15 cellular contexts compared by ENCODE assay signal in genomic region chr14:104443391-104444158, GRCh38.
DNase-seq lines count a peak whose midpoint lies in the region; ATAC-seq and TF ChIP-seq lines count a peak whose summit lies in the region.
"Had no signal": no experiment of that assay in that cellular context is flagged by ENCODE, and none has a peak within 500 bp of the region (broad histone marks: within the 10 kb centered on the region; RNA-seq: fewer than 3 reads in every experiment).

No MANE protein-coding gene starts in this region.

- peaks cover 33% of the 10 kb centered on the region for H3K27me3 Mint-ChIP-seq in activated naive CD4-positive, alpha-beta T cell treated with anti-CD3 and anti-CD28 coated beads, Interleukin-2, amount 10 ng/mL, durations not matched to agents 7 days and 5 days

- no peaks in the 10 kb centered on the region for H3K9me3 ChIP-seq in RWPE2 (ENCODE audit: severe bottlenecking)
- H3K9me3 ChIP-seq: pancreas had no signal

- H3K27ac Mint-ChIP-seq in activated naive CD4-positive, alpha-beta T cell treated with anti-CD3 and anti-CD28 coated beads, Interleukin-2, amount 10 ng/mL, durations not matched to agents 7 days and 5 days = no peak overlapping the region

- H3K4me1 Mint-ChIP-seq in activated naive CD4-positive, alpha-beta T cell treated with anti-CD3 and anti-CD28 coated beads, Interleukin-2, amount 10 ng/mL, durations not matched to agents 7 days and 5 days = no peaks in the 10 kb centered on the region

- no peaks in the 10 kb centered on the region for H3K4me1 ChIP-seq in RWPE2 (ENCODE audit: insufficient read depth, poor library complexity, severe bottlenecking)
- H3K4me1 ChIP-seq: BLaER1, left lung, pancreas, SJCRH30 had no signal

- no peak overlapping the region for H3K27ac ChIP-seq in RWPE2 (ENCODE audit: poor library complexity, severe bottlenecking)
- H3K27ac ChIP-seq: BLaER1, left lung, pancreas, SJCRH30 had no signal

- no peak overlapping the region for H3K4me3 ChIP-seq in RWPE2 (ENCODE audit: severe bottlenecking)
- H3K4me3 ChIP-seq: BLaER1, left lung, pancreas, SJCRH30 had no signal

- no peaks in the 10 kb centered on the region for H3K36me3 Mint-ChIP-seq in activated naive CD4-positive, alpha-beta T cell treated with anti-CD3 and anti-CD28 coated beads, Interleukin-2, amount 10 ng/mL, durations not matched to agents 7 days and 5 days

- ATAC-seq in RWPE2 (ENCODE audit: low read depth) (peak; percentile 63), HG03025 (IDR thresholded peaks at IDR 0.05; ENCODE audit: low FRiP score, unreplicated experiment) (no peak)
- peak; percentile 42 for ATAC-seq in stimulated activated naive CD8-positive, alpha-beta T cell treated with anti-CD3 and anti-CD28 coated beads, Interleukin-15, Interleukin-2, amounts not matched to agents 100 U/mL and 50 U/mL, for 24 hours
- ATAC-seq: left lung, pancreas had no signal

- H3K36me3 ChIP-seq in RWPE2 (ENCODE audit: low read depth) = no peaks in the 10 kb centered on the region
- H3K36me3 ChIP-seq: BLaER1, left lung, pancreas, SJCRH30 had no signal

- DNase-seq in activated naive CD4-positive, alpha-beta T cell treated with anti-CD3 and anti-CD28 coated beads, Interleukin-2, amount 10 ng/mL, durations not matched to agents 7 days and 5 days = peak; percentile 20
- DNase-seq in activated naive CD4-positive, alpha-beta T cell treated with Interleukin-2 at 50 U/mL for 16 hours = no peak
- no peak for DNase-seq in RWPE2 (ENCODE audit: low spot score)
- peak; percentile 68 for DNase-seq in iPS-NIHi7 (ENCODE audit: extremely low spot score)
- DNase-seq in stimulated activated naive CD8-positive, alpha-beta T cell treated with anti-CD3 and anti-CD28 coated beads, Interleukin-15, Interleukin-2, amounts not matched to agents 100 U/mL and 50 U/mL, for 24 hours = no peak
- DNase-seq in DMS79 treated with DMSO at 0.1 percent for 48 hours (lab: John Stamatoyannopoulos, UW) = no peak
- DNase-seq in HuH-7.5 (ENCODE audit: low spot score) = no peak
- DNase-seq: activated CD4-positive, alpha-beta T cell treated with anti-CD3 and anti-CD28 coated beads for 48 hours; GF-D8; NCI-H446; pancreas; SJCRH30 had no signal

- CTCF ChIA-PET in activated naive CD4-positive, alpha-beta T cell treated with anti-CD3 and anti-CD28 coated beads, Interleukin-2, amount 10 ng/mL, durations not matched to agents 7 days and 5 days (lab: Charles Lee) = no interaction called here

- peaks cover 33% of the 10 kb centered on the region for H3K27me3 ChIP-seq in RWPE2 (ENCODE audit: insufficient read depth, poor library complexity, severe bottlenecking)
- H3K27me3 ChIP-seq: BLaER1, SJCRH30 had no signal

- H3K4me3 Mint-ChIP-seq in activated naive CD4-positive, alpha-beta T cell treated with anti-CD3 and anti-CD28 coated beads, Interleukin-2, amount 10 ng/mL, durations not matched to agents 7 days and 5 days = no peak overlapping the region

- TF ChIP-seq CTCF in RWPE2 (IDR thresholded peaks at IDR 0.05; ENCODE audit: poor library complexity, severe bottlenecking) = no peak

- H3K9me3 Mint-ChIP-seq in activated naive CD4-positive, alpha-beta T cell treated with anti-CD3 and anti-CD28 coated beads, Interleukin-2, amount 10 ng/mL, durations not matched to agents 7 days and 5 days = peaks cover 4% of the 10 kb centered on the region

Comparison
In these comparisons a context has a peak if more than half of its experiments do, and no peak if none do; other contexts are left out.
1. DNase-seq: peak in activated naive CD4-positive, alpha-beta T cell treated with anti-CD3 and anti-CD28 coated beads, Interleukin-2, amount 10 ng/mL, durations not matched to agents 7 days and 5 days (single experiment) and iPS-NIHi7 (single experiment); none in activated naive CD4-positive, alpha-beta T cell treated with Interleukin-2 at 50 U/mL for 16 hours (single experiment), RWPE2 (single experiment), stimulated activated naive CD8-positive, alpha-beta T cell treated with anti-CD3 and anti-CD28 coated beads, Interleukin-15, Interleukin-2, amounts not matched to agents 100 U/mL and 50 U/mL, for 24 hours (single experiment), DMS79 treated with DMSO at 0.1 percent for 48 hours (single experiment) and HuH-7.5 (single experiment).